In the genomic region with DNA sequence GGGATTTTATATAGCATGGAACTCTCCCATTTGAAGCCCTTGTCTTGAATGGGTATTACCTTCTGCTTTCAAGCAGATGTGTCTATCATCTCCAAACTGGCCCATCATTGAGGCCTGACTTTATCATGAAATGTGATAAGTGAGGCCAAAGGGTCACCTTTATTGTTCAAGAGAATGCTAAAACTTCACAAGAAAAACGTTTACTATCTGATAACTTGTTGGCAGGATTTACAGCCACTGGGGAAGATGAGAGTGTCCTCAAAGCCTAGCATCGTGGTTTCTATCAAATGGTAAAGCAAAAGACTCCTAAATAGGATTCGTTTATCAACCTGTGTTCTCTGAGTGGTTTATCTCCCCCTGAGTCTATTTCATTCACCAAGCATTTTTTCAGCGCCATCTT, we compare ENCODE assay signal across 28 cellular contexts.
"Had no signal": no experiment of that assay in that cellular context is flagged by ENCODE, and none has a peak within 500 bp of the region (broad histone marks: within the 10 kb centered on the region; RNA-seq: fewer than 3 reads in every experiment).

No MANE protein-coding gene starts in this region.

- H3K4me1 ChIP-seq: stomach, suprapubic skin, testis, thyroid gland, tibial artery, tibial nerve, transverse colon, upper lobe of left lung, upper lobe of right lung, uterus, vagina had no signal

- H3K27ac ChIP-seq: stomach, suprapubic skin, testis, thoracic aorta, thyroid gland, tibial artery, tibial nerve, transverse colon, upper lobe of left lung, upper lobe of right lung, uterus, vagina had no signal

- H3K4me3 ChIP-seq: stomach, suprapubic skin, testis, thoracic aorta, thyroid gland, tibial artery, tibial nerve, transverse colon, upper lobe of left lung, upper lobe of right lung, uterus, vagina had no signal

- ATAC-seq: stimulated activated effector memory CD8-positive, alpha-beta T cell treated with anti-CD3 and anti-CD28 coated beads, Interleukin-12 subunit alpha, Interleukin-12 subunit beta, amount 100 ng/mL, for 72 hours; stimulated activated memory B cell treated with anti-CD40 and anti-IgM and Interleukin-4, amounts not matched to agents 10 μg/mL and 1 μg/mL and 100 μg/mL, for 72 hours; stimulated activated naive B cell treated with anti-CD40 and anti-IgM and Interleukin-4, amounts not matched to agents 10 μg/mL and 1 μg/mL and 100 μg/mL, for 72 hours; stimulated activated naive CD8-positive, alpha-beta T cell treated with anti-CD3 and anti-CD28 coated beads, Interleukin-15, amount 100 ng/mL, for 72 hours; stimulated activated naive CD8-positive, alpha-beta T cell treated with anti-CD3 and anti-CD28 coated beads, Interleukin-15, Interleukin-2, amounts not matched to agents 100 U/mL and 50 U/mL, for 24 hours; upper lobe of right lung had no signal

- DNase-seq: stimulated activated CD4-positive, alpha-beta T cell treated with anti-CD3 and anti-CD28 coated beads, Interleukin-2, amount 100 ng/mL, for 48 hours; stimulated activated CD4-positive, alpha-beta T cell treated with anti-CD3 and anti-CD28 coated beads, Interleukin-4, amount 100 ng/mL, for 1 hour; stimulated activated CD4-positive, alpha-beta T cell treated with anti-CD3 and anti-CD28 coated beads, Interleukin-4, amount 100 ng/mL, for 24 hours; stimulated activated CD4-positive, alpha-beta T cell treated with anti-CD3 and anti-CD28 coated beads, Interleukin-4, amount 100 ng/mL, for 4 hours; stimulated activated CD8-positive, alpha-beta memory T cell treated with anti-CD3 and anti-CD28 coated beads, Interleukin-4, amount 100 ng/mL, for 48 hours; stimulated activated naive B cell treated with anti-CD40 and anti-IgM and Interleukin-4, amounts not matched to agents 10 μg/mL and 1 μg/mL and 100 μg/mL, for 72 hours; stimulated activated naive CD4-positive, alpha-beta T cell; stimulated activated naive CD4-positive, alpha-beta T cell treated with Interleukin-2 at 50 U/mL for 16 hours; stimulated activated naive CD8-positive, alpha-beta T cell treated with anti-CD3 and anti-CD28 coated beads, Interleukin-15, amount 100 ng/mL, for 72 hours; stimulated activated naive CD8-positive, alpha-beta T cell treated with anti-CD3 and anti-CD28 coated beads, Interleukin-15, Interleukin-2, amounts not matched to agents 100 U/mL and 50 U/mL, for 24 hours; stomach; substantia nigra; testis; thyroid gland; tibial artery; transverse colon; trophoblast cell; upper lobe of left lung; upper lobe of right lung; uterus had no signal

- H3K36me3 ChIP-seq: stomach, suprapubic skin, thoracic aorta, thyroid gland, tibial artery, tibial nerve, transverse colon, upper lobe of left lung, upper lobe of right lung, uterus, vagina had no signal

- H3K9me3 ChIP-seq: testis, thyroid gland had no signal

- H3K4me3 Mint-ChIP-seq: stimulated activated effector memory CD8-positive, alpha-beta T cell treated with anti-CD3 and anti-CD28 coated beads, Interleukin-12 subunit alpha, Interleukin-12 subunit beta, amount 100 ng/mL, for 72 hours; stimulated activated memory B cell treated with anti-CD40 and anti-IgM and Interleukin-4, amounts not matched to agents 10 μg/mL and 1 μg/mL and 100 μg/mL, for 72 hours; stimulated activated naive B cell treated with anti-CD40 and anti-IgM and Interleukin-4, amounts not matched to agents 10 μg/mL and 1 μg/mL and 100 μg/mL, for 72 hours; stimulated activated naive CD8-positive, alpha-beta T cell treated with anti-CD3 and anti-CD28 coated beads, Interleukin-15, amount 100 ng/mL, for 72 hours; stimulated activated naive CD8-positive, alpha-beta T cell treated with anti-CD3 and anti-CD28 coated beads, Interleukin-15, Interleukin-2, amounts not matched to agents 100 ng/mL and 50 ng/mL, for 24 hours; type B pancreatic cell had no signal

- H3K27ac Mint-ChIP-seq: stimulated activated effector memory CD8-positive, alpha-beta T cell treated with anti-CD3 and anti-CD28 coated beads, Interleukin-12 subunit alpha, Interleukin-12 subunit beta, amount 100 ng/mL, for 72 hours; stimulated activated memory B cell treated with anti-CD40 and anti-IgM and Interleukin-4, amounts not matched to agents 10 μg/mL and 1 μg/mL and 100 μg/mL, for 72 hours; stimulated activated naive B cell treated with anti-CD40 and anti-IgM and Interleukin-4, amounts not matched to agents 10 μg/mL and 1 μg/mL and 100 μg/mL, for 72 hours; stimulated activated naive CD8-positive, alpha-beta T cell treated with anti-CD3 and anti-CD28 coated beads, Interleukin-15, amount 100 ng/mL, for 72 hours; stimulated activated naive CD8-positive, alpha-beta T cell treated with anti-CD3 and anti-CD28 coated beads, Interleukin-15, Interleukin-2, amounts not matched to agents 100 ng/mL and 50 ng/mL, for 24 hours; type B pancreatic cell had no signal

- H3K36me3 Mint-ChIP-seq: stimulated activated effector memory CD8-positive, alpha-beta T cell treated with anti-CD3 and anti-CD28 coated beads, Interleukin-12 subunit alpha, Interleukin-12 subunit beta, amount 100 ng/mL, for 72 hours; stimulated activated memory B cell treated with anti-CD40 and anti-IgM and Interleukin-4, amounts not matched to agents 10 μg/mL and 1 μg/mL and 100 μg/mL, for 72 hours had no signal

- H3K9me3 Mint-ChIP-seq: stimulated activated naive CD8-positive, alpha-beta T cell treated with anti-CD3 and anti-CD28 coated beads, Interleukin-15, amount 100 ng/mL, for 72 hours had no signal

- H3K4me1 Mint-ChIP-seq: stimulated activated effector memory CD8-positive, alpha-beta T cell treated with anti-CD3 and anti-CD28 coated beads, Interleukin-12 subunit alpha, Interleukin-12 subunit beta, amount 100 ng/mL, for 72 hours; stimulated activated memory B cell treated with anti-CD40 and anti-IgM and Interleukin-4, amounts not matched to agents 10 μg/mL and 1 μg/mL and 100 μg/mL, for 72 hours; stimulated activated naive CD8-positive, alpha-beta T cell treated with anti-CD3 and anti-CD28 coated beads, Interleukin-15, amount 100 ng/mL, for 72 hours had no signal

- H3K27me3 ChIP-seq: stomach, suprapubic skin, testis, thyroid gland, tibial artery, tibial nerve, transverse colon, upper lobe of left lung, upper lobe of right lung, uterus, vagina had no signal
